ENCODE assay signal across 22 cellular contexts in the genomic region with DNA sequence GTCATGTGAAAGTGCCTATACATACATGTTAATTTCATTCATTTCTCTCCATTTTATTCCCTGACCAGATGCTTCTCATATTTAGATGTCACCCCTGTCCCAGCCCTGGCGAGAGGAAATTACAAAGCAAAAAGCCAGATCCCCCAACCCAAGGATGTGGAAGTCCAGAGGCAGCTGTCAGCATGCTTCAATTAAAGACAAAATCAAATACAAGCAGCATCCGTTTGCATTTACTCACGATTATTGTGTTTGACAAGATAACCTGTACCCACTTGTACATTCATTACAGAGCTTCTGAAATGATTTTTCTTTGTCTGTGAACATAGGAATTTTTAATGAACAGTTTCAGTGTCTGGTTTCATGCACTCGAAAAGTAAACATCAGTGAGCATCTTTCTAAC.
"Had no signal": no experiment of that assay in that cellular context is flagged by ENCODE, and none has a peak within 500 bp of the region (broad histone marks: within the 10 kb centered on the region; RNA-seq: fewer than 3 reads in every experiment).

No MANE protein-coding gene starts in this region.

- H3K36me3 Mint-ChIP-seq: activated CD8-positive, alpha-beta memory T cell treated with anti-CD3 and anti-CD28 coated beads, Interleukin-2, amount 10 ng/mL, durations not matched to agents 7 days and 5 days; naive thymus-derived CD8-positive, alpha-beta T cell had no signal

- H3K4me3 Mint-ChIP-seq: activated CD8-positive, alpha-beta memory T cell treated with anti-CD3 and anti-CD28 coated beads, Interleukin-2, amount 10 ng/mL, durations not matched to agents 7 days and 5 days; central memory CD8-positive, alpha-beta T cell; naive thymus-derived CD8-positive, alpha-beta T cell had no signal

- H3K27ac ChIP-seq: brain microvascular endothelial cell, esophagus squamous epithelium, left ventricle myocardium inferior, parathyroid adenoma, stomach, testis, upper lobe of left lung had no signal

- H3K9ac ChIP-seq: parathyroid adenoma had no signal

- H3K27ac Mint-ChIP-seq: activated CD8-positive, alpha-beta memory T cell treated with anti-CD3 and anti-CD28 coated beads, Interleukin-2, amount 10 ng/mL, durations not matched to agents 7 days and 5 days had no signal

- H3K4me1 ChIP-seq: esophagus squamous epithelium, parathyroid adenoma, upper lobe of left lung had no signal

- H3K27me3 Mint-ChIP-seq: activated CD8-positive, alpha-beta memory T cell treated with anti-CD3 and anti-CD28 coated beads, Interleukin-2, amount 10 ng/mL, durations not matched to agents 7 days and 5 days; central memory CD8-positive, alpha-beta T cell; naive thymus-derived CD8-positive, alpha-beta T cell had no signal

- DNase-seq: activated CD4-positive, alpha-beta T cell treated with anti-CD3 and anti-CD28 coated beads, Interleukin-2, amount 50 U/mL, for 4 hours; activated CD4-positive, CD25-positive, alpha-beta regulatory T cell; activated CD8-positive, alpha-beta memory T cell treated with anti-CD3 and anti-CD28 coated beads, Interleukin-2, amount 10 ng/mL, durations not matched to agents 7 days and 5 days; activated effector memory CD4-positive, alpha-beta T cell treated with anti-CD3 and anti-CD28 coated beads, Interleukin-2, amount 50 U/mL, for 16 hours; activated T-cell treated with anti-CD3 and anti-CD28 coated beads, Interleukin-2, amount 50 U/mL, for 1 hour; anterior cingulate cortex; brain microvascular endothelial cell; cortex of kidney; effector CD4-positive, alpha-beta T cell; esophagus squamous epithelium; hippocampal formation; kidney; left ventricle myocardium inferior; mucosa of descending colon; naive thymus-derived CD8-positive, alpha-beta T cell; stimulated activated CD4-positive, alpha-beta T cell treated with anti-CD3 and anti-CD28 coated beads, Interleukin-12 subunit alpha, Interleukin-12 subunit beta, amount 100 ng/mL, for 4 hours; stimulated activated CD4-positive, alpha-beta T cell treated with anti-CD3 and anti-CD28 coated beads, Interleukin-2, amount 100 ng/mL, for 24 hours; stomach; testis; upper lobe of left lung had no signal

- H3K27me3 ChIP-seq: brain microvascular endothelial cell, esophagus squamous epithelium, stomach, testis, upper lobe of left lung had no signal

- ATAC-seq: activated CD8-positive, alpha-beta memory T cell treated with anti-CD3 and anti-CD28 coated beads, Interleukin-2, amount 10 ng/mL, durations not matched to agents 7 days and 5 days; mucosa of descending colon; naive thymus-derived CD8-positive, alpha-beta T cell had no signal

- H3K9me3 ChIP-seq: esophagus squamous epithelium, left ventricle myocardium inferior, mucosa of descending colon, stomach, testis, upper lobe of left lung had no signal

- H3K9me3 Mint-ChIP-seq: central memory CD8-positive, alpha-beta T cell; naive thymus-derived CD8-positive, alpha-beta T cell had no signal

- H3K36me3 ChIP-seq: brain microvascular endothelial cell, esophagus squamous epithelium, left ventricle myocardium inferior, stomach, upper lobe of left lung had no signal

- H3K4me3 ChIP-seq: esophagus squamous epithelium, left ventricle myocardium inferior, mucosa of descending colon, stomach, testis, upper lobe of left lung had no signal
